In genomic region chr5:159451197-159452052, GRCh38 we compare ENCODE assay signal across 13 cellular contexts.
A peak's percentile ranks its signal among the peaks of the same experiment; 100 is the strongest.
DNase-seq lines count a peak whose midpoint lies in the region; ATAC-seq and TF ChIP-seq lines count a peak whose summit lies in the region.
"Had no signal": no experiment of that assay in that cellular context is flagged by ENCODE, and none has a peak within 500 bp of the region (broad histone marks: within the 10 kb centered on the region; RNA-seq: fewer than 3 reads in every experiment).

No MANE protein-coding gene starts in this region.

- H3K27ac ChIP-seq in AG04450 (ENCODE audit: low read depth, low read length) (peak overlapping the region; percentile 88), prostate gland (no peak overlapping the region)

- 75% methylated on average over 13 of the region's 13 CpGs for WGBS in prostate gland

- H3K4me3 ChIP-seq in AG04450 (ENCODE audit: low read depth, low read length), result no peak overlapping the region
- H3K4me3 ChIP-seq in prostate gland, result no peak overlapping the region

- CTCF ChIA-PET in AG04450 (lab: Charles Lee), result interaction anchor here (1.1 to 2.2 kb wide), 6 partner anchors 53 to 536 kb away, joined by 3 to 11 read pairs (median 5); partner anchors contain the start of gene ADRA1B

- TF ChIP-seq CTCF in AG04450 (IDR thresholded peaks at IDR 0.05; ENCODE audit: low read depth, low read length), result no peak
- TF ChIP-seq CTCF in prostate gland (IDR thresholded peaks at IDR 0.05), result no peak

- intact Hi-C loops in prostate gland (cut with DNase I), result loop anchor here (2.0 to 5.0 kb wide), 3 partner anchors 59 to 331 kb away; no protein-coding TSS in a partner anchor

- ATAC-seq in esophagus mucosa (peak; percentile 79), GM19395 (IDR thresholded peaks at IDR 0.05; ENCODE audit: unreplicated experiment) (no peak)
- ATAC-seq: stimulated activated memory B cell treated with anti-CD40 and anti-IgM and Interleukin-4, amounts not matched to agents 10 μg/mL and 1 μg/mL and 100 μg/mL, for 72 hours had no signal

- TF ChIP-seq POLR2A in prostate gland (IDR thresholded peaks at IDR 0.05), result no peak

- POLR2A ChIA-PET in AG04450 (lab: Yijun Ruan, JAX), result interaction anchor here (0.5 to 1.2 kb wide), 4 partner anchors 11 to 785 kb away, joined by 3 to 8 read pairs (median 5); no protein-coding TSS in a partner anchor

- H3K27me3 ChIP-seq in AG04450 (ENCODE audit: control insufficient read depth, insufficient read depth, low read length), result peaks cover 2% of the 10 kb centered on the region
- peaks cover 2% of the 10 kb centered on the region for H3K27me3 ChIP-seq in prostate gland (replicated peaks; ENCODE audit: insufficient read depth)

- no peaks in the 10 kb centered on the region for H3K9me3 ChIP-seq in AG04450 (ENCODE audit: control insufficient read depth, insufficient read depth, low read length)
- no peaks in the 10 kb centered on the region for H3K9me3 ChIP-seq in prostate gland

- no peaks in the 10 kb centered on the region for H3K36me3 ChIP-seq in prostate gland

- no peaks in the 10 kb centered on the region for H3K4me1 ChIP-seq in prostate gland (replicated peaks)

- DNase-seq in AG04450 (ENCODE audit: low read depth, low spot score) (peak; percentile 88), NCI-H446 (lab: John Stamatoyannopoulos, UW) (peak; percentile 22 to 70), myocyte (ENCODE audit: low read depth) (peak; percentile 86), prostate gland (ENCODE audit: low spot score) (no peak), SW480 (ENCODE audit: low spot score) (no peak)
- DNase-seq in stimulated activated CD4-positive, alpha-beta T cell treated with anti-CD3 and anti-CD28 coated beads, Interleukin-15, amount 100 ng/mL, for 24 hours, result no peak
- DNase-seq: DMS79 treated with DMSO at 0.1 percent for 48 hours, GOT3, naive B cell, NCI-H1092 treated with DMSO at 0.1 percent for 48 hours had no signal

Comparison
In these comparisons a context has a peak if more than half of its experiments do, and no peak if none do; other contexts are left out.
1. DNase-seq: peak in AG04450 (single experiment), NCI-H446 (2 of 2) and myocyte (single experiment); none in prostate gland (single experiment), SW480 (single experiment) and stimulated activated CD4-positive, alpha-beta T cell treated with anti-CD3 and anti-CD28 coated beads, Interleukin-15, amount 100 ng/mL, for 24 hours (single experiment).